ENCODE assay signal across 8 cellular contexts in the genomic region with DNA sequence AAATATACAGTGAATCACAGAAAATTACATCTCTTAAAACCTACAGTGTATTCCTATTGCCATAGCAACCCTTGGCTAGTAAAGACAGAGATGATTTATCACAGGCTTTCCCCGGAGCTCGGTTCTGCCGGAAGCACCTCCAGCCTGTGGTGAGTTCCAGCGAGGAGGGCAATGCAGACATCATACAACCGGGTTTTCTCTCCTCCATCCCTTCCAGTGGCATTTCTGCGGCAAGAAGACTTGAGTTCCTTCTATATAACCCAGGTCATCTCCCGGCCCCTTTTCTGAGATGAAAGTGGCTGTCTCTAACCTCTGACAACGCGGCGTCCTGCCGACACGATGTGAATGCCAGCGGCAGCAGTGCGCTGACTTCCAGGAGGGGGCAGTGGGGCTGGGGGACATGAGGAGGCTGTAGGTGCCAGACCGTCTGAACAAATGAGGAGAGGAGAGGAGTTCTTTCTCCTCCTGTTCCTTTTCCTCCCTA.
DNase-seq lines count a peak whose midpoint lies in the region; ATAC-seq and TF ChIP-seq lines count a peak whose summit lies in the region.

No MANE protein-coding gene starts in this region.

- H3K27me3 ChIP-seq in left lung: peaks cover 0 to 28% of the 10 kb centered on the region in 2 donors

- ATAC-seq in HG03432 (IDR thresholded peaks at IDR 0.05; ENCODE audit: unreplicated experiment) (peak; percentile 37), left lung (peak; percentile 72), HG02870 (IDR thresholded peaks at IDR 0.05; ENCODE audit: unreplicated experiment) (no peak)

- no peaks in the 10 kb centered on the region for H3K9me3 ChIP-seq in left lung

- H3K4me3 ChIP-seq in WI38 (ENCODE audit: low read depth, low read length): peak overlapping the region; percentile 44
- H3K4me3 ChIP-seq in left lung: no peak overlapping the region

- H3K36me3 ChIP-seq in left lung: no peaks in the 10 kb centered on the region

- DNase-seq in EL (peak; percentile 66), left lung (no peak), NCI-H345 treated with DMSO at 0.1 percent for 48 hours (lab: John Stamatoyannopoulos, UW; ENCODE audit: unreplicated experiment) (no peak)
- DNase-seq in central memory CD4-positive, alpha-beta T cell: peak; percentile 31
- peak; percentile 6 for DNase-seq in stimulated activated CD8-positive, alpha-beta memory T cell treated with anti-CD3 and anti-CD28 coated beads, Interleukin-12 subunit alpha, Interleukin-12 subunit beta, amount 100 ng/mL, for 1 hour (ENCODE audit: low read depth)

- no peak overlapping the region for H3K27ac ChIP-seq in left lung

- peak; percentile 41 for TF ChIP-seq CTCF in WI38 (IDR thresholded peaks at IDR 0.05; ENCODE audit: low read depth, low read length)
- TF ChIP-seq CTCF in left lung (IDR thresholded peaks at IDR 0.05): no peak

- peaks cover 0 to 19% of the 10 kb centered on the region in 2 donors for H3K4me1 ChIP-seq in left lung

- intact Hi-C loops in left lung (cut with DNase I): no loop called here

Comparison
In these comparisons a context has a peak if more than half of its experiments do, and no peak if none do; other contexts are left out.
1. DNase-seq: peak in EL (single experiment), central memory CD4-positive, alpha-beta T cell (single experiment) and stimulated activated CD8-positive, alpha-beta memory T cell treated with anti-CD3 and anti-CD28 coated beads, Interleukin-12 subunit alpha, Interleukin-12 subunit beta, amount 100 ng/mL, for 1 hour (single experiment); none in left lung (0 of 2) and NCI-H345 treated with DMSO at 0.1 percent for 48 hours (single experiment).